In the genomic region with DNA sequence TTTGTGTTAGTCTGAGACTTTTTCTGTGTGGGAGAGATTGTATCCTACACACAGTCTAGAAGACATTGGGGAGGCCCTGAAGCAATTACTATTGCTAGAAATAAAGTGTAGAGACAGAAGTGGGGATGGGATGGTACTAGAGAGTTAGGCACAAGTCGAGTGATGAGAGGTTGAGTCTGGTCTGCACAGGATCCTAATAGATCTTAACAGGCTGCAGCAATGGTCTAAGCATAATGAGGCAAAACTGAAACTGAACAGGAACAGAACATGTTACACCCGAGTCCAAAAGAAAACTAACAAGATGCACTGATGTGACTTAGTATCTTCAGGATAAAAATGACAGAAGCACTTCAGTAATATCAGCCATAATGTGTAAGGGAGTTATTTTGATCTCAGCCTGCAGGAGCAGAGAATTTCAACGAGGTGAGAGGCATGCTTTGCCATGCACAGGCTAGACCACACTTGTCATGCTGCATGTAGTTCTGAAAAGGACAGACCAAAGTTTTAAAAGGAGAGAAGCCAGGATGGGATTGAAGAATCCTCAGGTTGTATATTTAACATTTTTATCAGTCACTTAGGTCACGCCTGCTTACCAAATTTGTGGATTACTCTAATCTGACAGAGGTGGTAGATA, we compare ENCODE assay signal across 22 cellular contexts.
A peak's percentile ranks its signal among the peaks of the same experiment; 100 is the strongest.
DNase-seq lines count a peak whose midpoint lies in the region; ATAC-seq, FAIRE-seq and TF ChIP-seq lines count a peak whose summit lies in the region.
"Had no signal": no experiment of that assay in that cellular context is flagged by ENCODE, and none has a peak within 500 bp of the region (broad histone marks: within the 10 kb centered on the region; RNA-seq: fewer than 3 reads in every experiment).

No MANE protein-coding gene starts in this region.

- H3K4me3 ChIP-seq in bronchial epithelial cell (ENCODE audit: low read depth, low read length) (no peak overlapping the region), heart left ventricle (no peak overlapping the region), keratinocyte (ENCODE audit: control insufficient read depth in 2 of 3, extremely low read depth in 1 of 3, insufficient read depth in 2 of 3, low read depth in 1 of 3, low read length in 3 of 3) (no peak overlapping the region)
- H3K4me3 ChIP-seq: BLaER1 had no signal

- H3K4me2 ChIP-seq in keratinocyte (ENCODE audit: control insufficient read depth, extremely low read depth, insufficient read depth, low read depth, low read length), result peak overlapping the region; percentile 1
- H3K4me2 ChIP-seq: BLaER1 had no signal

- no peaks in the 10 kb centered on the region for H3K9me1 ChIP-seq in keratinocyte (ENCODE audit: control insufficient read depth, extremely low read depth, insufficient read depth, low read length)

- peak in 3 of 4 donors; percentile 29 to 52 (median 51) for ATAC-seq in heart left ventricle
- ATAC-seq in activated naive CD4-positive, alpha-beta T cell treated with anti-CD3 and anti-CD28 coated beads, Interleukin-2, amount 50 U/mL, for 72 hours, result no peak

- WGBS in heart left ventricle, 4 donors, result 35 to 39% (median 37%) methylated on average over 4 of the region's 4 CpGs

- H3K9me3 ChIP-seq in heart left ventricle (no peaks in the 10 kb centered on the region), keratinocyte (ENCODE audit: control insufficient read depth, low read depth, low read length) (no peaks in the 10 kb centered on the region)
- H3K9me3 ChIP-seq: BLaER1 had no signal

- DNase-seq in HTR-8/SVneo (ENCODE audit: insufficient read length, low spot score) (no peak), bronchial epithelial cell (ENCODE audit: low read depth) (peak; percentile 53), heart left ventricle (no peak), keratinocyte (ENCODE audit: low read depth, low spot score) (no peak), hippocampal formation (lab: John Stamatoyannopoulos, UW) (no peak), NCI-H1436 (lab: John Stamatoyannopoulos, UW) (no peak)
- DNase-seq in activated naive CD4-positive, alpha-beta T cell treated with anti-CD3 and anti-CD28 coated beads, Interleukin-2, amount 50 U/mL, for 72 hours (ENCODE audit: low spot score in 2 of 2), result no peak
- DNase-seq: CD4-positive, alpha-beta T cell; COR-L47; DMS79; H9; KG1; NCI-H1105; NCI-H1694; NCI-H2081 treated with DMSO at 0.1 percent for 48 hours; NCI-H2171 treated with DMSO at 0.1 percent for 48 hours; NCI-H446; NCI-H526; SHP77 had no signal

- H2AFZ ChIP-seq in keratinocyte (ENCODE audit: control insufficient read depth, low read length), result no peak overlapping the region

- dilution Hi-C loops in keratinocyte (cut with MboI; ENCODE audit: extremely low pct_ligation_motif_present, low sequenced_read_pairs), result no loop called here

- H3K4me1 ChIP-seq in heart left ventricle, result peaks cover 0 to 27% (median 1%) of the 10 kb centered on the region in 12 donors
- peaks cover 6% of the 10 kb centered on the region for H3K4me1 ChIP-seq in keratinocyte (ENCODE audit: control insufficient read depth, extremely low read depth, insufficient read depth, low read length)
- H3K4me1 ChIP-seq: BLaER1 had no signal

- H3K36me3 Mint-ChIP-seq in activated naive CD4-positive, alpha-beta T cell treated with anti-CD3 and anti-CD28 coated beads, Interleukin-2, amount 50 U/mL, for 72 hours, result no peaks in the 10 kb centered on the region

- intact Hi-C loops in heart left ventricle (cut with DNase I), result loop anchor here in 6 of 10 donors (10.0 kb wide), 2 partner anchors 128 to 178 kb away; no protein-coding TSS in a partner anchor

- H3K9ac ChIP-seq in keratinocyte (ENCODE audit: control insufficient read depth, extremely low read depth, insufficient read depth, low read length), result no peak overlapping the region
- H3K9ac ChIP-seq: BLaER1 had no signal

- no peaks in the 10 kb centered on the region for H3K36me3 ChIP-seq in bronchial epithelial cell (ENCODE audit: control insufficient read depth, insufficient read depth, low read length)
- no peaks in the 10 kb centered on the region for H3K36me3 ChIP-seq in heart left ventricle
- no peaks in the 10 kb centered on the region for H3K36me3 ChIP-seq in keratinocyte (ENCODE audit: control insufficient read depth in 2 of 2, extremely low read depth in 1 of 2, insufficient read depth in 2 of 2, low read length in 2 of 2)
- H3K36me3 ChIP-seq: BLaER1 had no signal

- TF ChIP-seq CTCF in bronchial epithelial cell (IDR thresholded peaks at IDR 0.05; ENCODE audit: insufficient read depth, low read length, severe bottlenecking), result no peak
- TF ChIP-seq CTCF in heart left ventricle (IDR thresholded peaks at IDR 0.05), result no peak
- no peak for TF ChIP-seq CTCF in keratinocyte (optimal IDR thresholded peaks at IDR 0.05 in 1 of 3, IDR thresholded peaks at IDR 0.05 in 1 of 3, conservative IDR thresholded peaks at IDR 0.05 in 1 of 3; ENCODE audit: extremely low read depth in 1 of 3, insufficient read depth in 2 of 3, low read length in 3 of 3)

- H3K27ac Mint-ChIP-seq in activated naive CD4-positive, alpha-beta T cell treated with anti-CD3 and anti-CD28 coated beads, Interleukin-2, amount 50 U/mL, for 72 hours, result no peak overlapping the region
- H3K27ac Mint-ChIP-seq: CD4-positive, alpha-beta T cell; H9 had no signal

- no peaks in the 10 kb centered on the region for H4K20me1 ChIP-seq in keratinocyte (ENCODE audit: control insufficient read depth, extremely low read depth, insufficient read depth, low read length)
- H4K20me1 ChIP-seq: BLaER1 had no signal

- H3K27ac ChIP-seq in heart left ventricle (peak overlapping the region in 1 of 12 donors; percentile 8), keratinocyte (ENCODE audit: control insufficient read depth, insufficient read depth, low read length) (no peak overlapping the region)
- H3K27ac ChIP-seq: BLaER1, HL-60 had no signal

- TF ChIP-seq POLR2A in heart left ventricle (IDR thresholded peaks at IDR 0.05), result no peak

- no peaks in the 10 kb centered on the region for H3K9me3 Mint-ChIP-seq in activated naive CD4-positive, alpha-beta T cell treated with anti-CD3 and anti-CD28 coated beads, Interleukin-2, amount 50 U/mL, for 72 hours
- H3K9me3 Mint-ChIP-seq: CD4-positive, alpha-beta T cell had no signal

- H3K27me3 ChIP-seq in bronchial epithelial cell (ENCODE audit: control insufficient read depth, insufficient read depth, low read length), result no peaks in the 10 kb centered on the region
- H3K27me3 ChIP-seq in heart left ventricle, result no peaks in the 10 kb centered on the region
- no peaks in the 10 kb centered on the region for H3K27me3 ChIP-seq in keratinocyte (ENCODE audit: control insufficient read depth, extremely low read depth, insufficient read depth, low read length)
- H3K27me3 ChIP-seq: BLaER1 had no signal

- peak; percentile 46 for FAIRE-seq in HTR-8/SVneo (lab: Jason Lieb, UNC)
- FAIRE-seq in bronchial epithelial cell (lab: Jason Lieb, UNC), result peak; percentile 55
- peak; percentile 62 for FAIRE-seq in keratinocyte (lab: Jason Lieb, UNC)
- FAIRE-seq: RCC 7860 had no signal

- H3K79me2 ChIP-seq in keratinocyte (ENCODE audit: control insufficient read depth, insufficient read depth, low read length), result no peaks in the 10 kb centered on the region

Comparison
In these comparisons a context has a peak if more than half of its experiments do, and no peak if none do; other contexts are left out.
1. ATAC-seq: peak in heart left ventricle (3 of 4); none in activated naive CD4-positive, alpha-beta T cell treated with anti-CD3 and anti-CD28 coated beads, Interleukin-2, amount 50 U/mL, for 72 hours (0 of 2).